ENCODE assay signal across 8 cellular contexts in the genomic region with DNA sequence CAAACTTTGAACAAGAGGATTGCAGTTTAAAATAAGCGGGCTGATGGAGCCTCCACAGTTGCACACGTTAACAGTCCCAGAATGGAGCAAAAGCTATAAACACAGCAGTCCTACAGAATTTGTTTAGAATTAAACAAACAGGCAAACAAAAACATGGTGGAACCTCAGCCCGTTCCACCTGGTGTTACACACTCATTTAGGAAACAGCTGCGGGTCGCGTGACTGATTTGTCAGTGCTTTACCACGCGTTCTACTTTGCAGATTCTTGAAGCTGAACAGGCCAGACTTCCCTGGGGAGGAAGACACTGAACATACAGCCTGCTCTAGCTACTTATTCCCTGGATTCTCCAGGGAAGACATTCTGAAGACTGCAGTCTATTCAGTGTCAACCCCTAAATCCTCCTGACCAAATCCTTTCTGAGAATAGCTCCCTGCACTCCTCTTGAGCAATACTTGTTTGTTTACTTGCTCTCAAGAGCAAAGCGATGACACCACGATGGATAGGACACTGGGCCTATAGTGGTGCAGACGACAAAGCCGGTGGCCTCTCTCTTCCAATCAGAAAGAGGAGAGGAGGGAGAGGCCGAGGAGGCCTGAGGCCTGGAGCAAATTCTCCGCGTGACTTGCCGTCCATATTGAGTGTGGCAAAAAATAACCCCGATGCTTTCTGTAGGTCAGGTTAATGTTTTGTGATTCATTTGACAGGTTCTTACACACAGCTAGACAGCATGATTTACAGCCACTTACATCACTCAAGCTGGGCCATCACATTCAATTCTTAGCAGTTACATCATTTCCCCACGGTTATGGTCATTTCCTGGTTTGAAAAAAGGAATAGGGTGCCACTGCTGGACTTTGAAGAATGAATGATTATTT. TPM values are rescaled to one million over a fixed set of nuclear protein-coding genes. Genes with fewer than 3 reads are reported as not detected.
DNase-seq lines count a peak whose midpoint lies in the region; ATAC-seq, FAIRE-seq and TF ChIP-seq lines count a peak whose summit lies in the region.

No MANE protein-coding gene starts in this region.

- peak overlapping the region; percentile 96 to 100 (median 99) for H3K27ac Mint-ChIP-seq in brain

- H3K9me3 Mint-ChIP-seq in brain, result peaks cover 0 to 3% (median 0%) of the 10 kb centered on the region in 5 experiments

- peaks cover 2% of the 10 kb centered on the region for H3K36me3 Mint-ChIP-seq in brain

- peak overlapping the region; percentile 75 to 89 (median 81) for H3K4me3 Mint-ChIP-seq in brain

- H3K4me1 Mint-ChIP-seq in brain, result peaks cover 53% of the 10 kb centered on the region

- ATAC-seq in GM18861 (IDR thresholded peaks at IDR 0.05; ENCODE audit: unreplicated experiment), result peak; percentile 41
- ATAC-seq in HG03095 (IDR thresholded peaks at IDR 0.05; ENCODE audit: unreplicated experiment), result peak; percentile 51
- ATAC-seq in sciatic nerve, result peak; percentile 90

- peak; percentile 91 for FAIRE-seq in TTC549 (lab: Jason Lieb, UNC)

- DNase-seq in A172 (ENCODE audit: low spot score), result peak; percentile 99
- DNase-seq in NCI-H2107 treated with DMSO at 0.1 percent for 48 hours (lab: John Stamatoyannopoulos, UW; ENCODE audit: unreplicated experiment), result peak; percentile 97
- peak; percentile 91 for DNase-seq in iPS DF 4.7 (ENCODE audit: extremely low read depth, low spot score)
- DNase-seq in sciatic nerve (ENCODE audit: low spot score), result peak; percentile 93

- no peak for TF ChIP-seq CTCF in brain (conservative IDR thresholded peaks at IDR 0.05)

- intact Hi-C loops in sciatic nerve (cut with DNase I), result no loop called here

- peaks cover 6% of the 10 kb centered on the region for H3K27me3 Mint-ChIP-seq in brain

RNA-seq across cellular contexts. Expression of a gene that starts 4.0 kb away (rescaled TPM):
- 27.4 and 35.9 TPM in 2 replicates for total RNA-seq in A172 (2014; rRNA removed; shearing (Covaris generic))
- polyA plus RNA-seq in brain (ENCODE audit: insufficient read depth, low read depth, low replicate concordance), result 82.0 TPM
- total RNA-seq in sciatic nerve, result 55.9 TPM

RNA-seq across cellular contexts. Expression of a gene that starts 4.6 kb away (rescaled TPM):
- 18.4 and 19.8 TPM in 2 replicates for total RNA-seq in A172 (2014; rRNA removed; shearing (Covaris generic))
- 33.4 TPM for polyA plus RNA-seq in brain (ENCODE audit: insufficient read depth, low read depth, low replicate concordance)
- total RNA-seq in sciatic nerve, result 50.3 TPM

Comparison
In these comparisons a context has a peak if more than half of its experiments do, and no peak if none do; other contexts are left out.
1. Peak in every context shown above with its lines: DNase-seq and ATAC-seq.